2 cellular contexts compared by ENCODE assay signal in the genomic region with DNA sequence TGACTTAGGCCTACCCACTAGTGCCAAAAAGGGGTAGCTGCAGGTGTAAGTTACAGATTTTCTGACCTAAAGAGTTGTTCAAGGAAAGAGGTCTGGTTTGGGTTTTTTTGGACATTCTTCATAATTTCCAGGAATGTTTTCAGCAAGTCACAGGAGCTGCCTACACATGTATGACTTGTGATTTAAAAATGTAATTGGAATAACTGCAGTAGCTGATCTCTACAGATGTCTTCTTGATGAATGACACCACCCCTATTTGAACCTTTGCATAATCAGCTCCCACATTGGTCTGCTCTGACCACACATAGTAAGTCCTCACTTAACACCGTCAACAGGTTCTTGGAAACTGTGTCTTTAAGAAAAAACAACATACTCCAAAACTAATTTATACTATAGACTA.
A peak's percentile ranks its signal among the peaks of the same experiment; 100 is the strongest.
TF ChIP-seq lines count a peak whose summit lies in the region.

No MANE protein-coding gene starts in this region.

TF ChIP-seq in HepG2, 621 proteins besides CTCF, POLR2A, EP300 and RAD21 (continues in another document):
- TF ChIP-seq, protein P1, sequence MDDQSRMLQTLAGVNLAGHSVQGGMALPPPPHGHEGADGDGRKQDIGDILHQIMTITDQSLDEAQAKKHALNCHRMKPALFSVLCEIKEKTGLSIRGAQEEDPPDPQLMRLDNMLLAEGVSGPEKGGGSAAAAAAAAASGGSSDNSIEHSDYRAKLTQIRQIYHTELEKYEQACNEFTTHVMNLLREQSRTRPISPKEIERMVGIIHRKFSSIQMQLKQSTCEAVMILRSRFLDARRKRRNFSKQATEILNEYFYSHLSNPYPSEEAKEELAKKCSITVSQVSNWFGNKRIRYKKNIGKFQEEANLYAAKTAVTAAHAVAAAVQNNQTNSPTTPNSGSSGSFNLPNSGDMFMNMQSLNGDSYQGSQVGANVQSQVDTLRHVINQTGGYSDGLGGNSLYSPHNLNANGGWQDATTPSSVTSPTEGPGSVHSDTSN (CRISPR knock-in tag; IDR thresholded peaks at IDR 0.05; ENCODE audit: borderline replicate concordance): no peak
- TF ChIP-seq, protein P2, sequence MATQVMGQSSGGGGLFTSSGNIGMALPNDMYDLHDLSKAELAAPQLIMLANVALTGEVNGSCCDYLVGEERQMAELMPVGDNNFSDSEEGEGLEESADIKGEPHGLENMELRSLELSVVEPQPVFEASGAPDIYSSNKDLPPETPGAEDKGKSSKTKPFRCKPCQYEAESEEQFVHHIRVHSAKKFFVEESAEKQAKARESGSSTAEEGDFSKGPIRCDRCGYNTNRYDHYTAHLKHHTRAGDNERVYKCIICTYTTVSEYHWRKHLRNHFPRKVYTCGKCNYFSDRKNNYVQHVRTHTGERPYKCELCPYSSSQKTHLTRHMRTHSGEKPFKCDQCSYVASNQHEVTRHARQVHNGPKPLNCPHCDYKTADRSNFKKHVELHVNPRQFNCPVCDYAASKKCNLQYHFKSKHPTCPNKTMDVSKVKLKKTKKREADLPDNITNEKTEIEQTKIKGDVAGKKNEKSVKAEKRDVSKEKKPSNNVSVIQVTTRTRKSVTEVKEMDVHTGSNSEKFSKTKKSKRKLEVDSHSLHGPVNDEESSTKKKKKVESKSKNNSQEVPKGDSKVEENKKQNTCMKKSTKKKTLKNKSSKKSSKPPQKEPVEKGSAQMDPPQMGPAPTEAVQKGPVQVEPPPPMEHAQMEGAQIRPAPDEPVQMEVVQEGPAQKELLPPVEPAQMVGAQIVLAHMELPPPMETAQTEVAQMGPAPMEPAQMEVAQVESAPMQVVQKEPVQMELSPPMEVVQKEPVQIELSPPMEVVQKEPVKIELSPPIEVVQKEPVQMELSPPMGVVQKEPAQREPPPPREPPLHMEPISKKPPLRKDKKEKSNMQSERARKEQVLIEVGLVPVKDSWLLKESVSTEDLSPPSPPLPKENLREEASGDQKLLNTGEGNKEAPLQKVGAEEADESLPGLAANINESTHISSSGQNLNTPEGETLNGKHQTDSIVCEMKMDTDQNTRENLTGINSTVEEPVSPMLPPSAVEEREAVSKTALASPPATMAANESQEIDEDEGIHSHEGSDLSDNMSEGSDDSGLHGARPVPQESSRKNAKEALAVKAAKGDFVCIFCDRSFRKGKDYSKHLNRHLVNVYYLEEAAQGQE (IDR thresholded peaks at IDR 0.05; ENCODE audit: borderline replicate concordance in 1 of 2, low read depth in 1 of 2, low read length in 2 of 2): no peak
- TF ChIP-seq DPF2 (CRISPR knock-in tag; IDR thresholded peaks at IDR 0.05; ENCODE audit: borderline replicate concordance, low read depth) (no peak), ZNF549 (CRISPR knock-in tag; IDR thresholded peaks at IDR 0.05) (no peak), HHEX (CRISPR knock-in tag; IDR thresholded peaks at IDR 0.05) (no peak), ZFY (CRISPR knock-in tag; IDR thresholded peaks at IDR 0.05) (no peak), ZNF577 (CRISPR knock-in tag; IDR thresholded peaks at IDR 0.05; ENCODE audit: borderline replicate concordance, low read depth) (no peak)
- TF ChIP-seq, protein P3, sequence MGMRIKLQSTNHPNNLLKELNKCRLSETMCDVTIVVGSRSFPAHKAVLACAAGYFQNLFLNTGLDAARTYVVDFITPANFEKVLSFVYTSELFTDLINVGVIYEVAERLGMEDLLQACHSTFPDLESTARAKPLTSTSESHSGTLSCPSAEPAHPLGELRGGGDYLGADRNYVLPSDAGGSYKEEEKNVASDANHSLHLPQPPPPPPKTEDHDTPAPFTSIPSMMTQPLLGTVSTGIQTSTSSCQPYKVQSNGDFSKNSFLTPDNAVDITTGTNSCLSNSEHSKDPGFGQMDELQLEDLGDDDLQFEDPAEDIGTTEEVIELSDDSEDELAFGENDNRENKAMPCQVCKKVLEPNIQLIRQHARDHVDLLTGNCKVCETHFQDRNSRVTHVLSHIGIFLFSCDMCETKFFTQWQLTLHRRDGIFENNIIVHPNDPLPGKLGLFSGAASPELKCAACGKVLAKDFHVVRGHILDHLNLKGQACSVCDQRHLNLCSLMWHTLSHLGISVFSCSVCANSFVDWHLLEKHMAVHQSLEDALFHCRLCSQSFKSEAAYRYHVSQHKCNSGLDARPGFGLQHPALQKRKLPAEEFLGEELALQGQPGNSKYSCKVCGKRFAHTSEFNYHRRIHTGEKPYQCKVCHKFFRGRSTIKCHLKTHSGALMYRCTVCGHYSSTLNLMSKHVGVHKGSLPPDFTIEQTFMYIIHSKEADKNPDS (CRISPR knock-in tag; IDR thresholded peaks at IDR 0.05): no peak
- TF ChIP-seq, protein P4, sequence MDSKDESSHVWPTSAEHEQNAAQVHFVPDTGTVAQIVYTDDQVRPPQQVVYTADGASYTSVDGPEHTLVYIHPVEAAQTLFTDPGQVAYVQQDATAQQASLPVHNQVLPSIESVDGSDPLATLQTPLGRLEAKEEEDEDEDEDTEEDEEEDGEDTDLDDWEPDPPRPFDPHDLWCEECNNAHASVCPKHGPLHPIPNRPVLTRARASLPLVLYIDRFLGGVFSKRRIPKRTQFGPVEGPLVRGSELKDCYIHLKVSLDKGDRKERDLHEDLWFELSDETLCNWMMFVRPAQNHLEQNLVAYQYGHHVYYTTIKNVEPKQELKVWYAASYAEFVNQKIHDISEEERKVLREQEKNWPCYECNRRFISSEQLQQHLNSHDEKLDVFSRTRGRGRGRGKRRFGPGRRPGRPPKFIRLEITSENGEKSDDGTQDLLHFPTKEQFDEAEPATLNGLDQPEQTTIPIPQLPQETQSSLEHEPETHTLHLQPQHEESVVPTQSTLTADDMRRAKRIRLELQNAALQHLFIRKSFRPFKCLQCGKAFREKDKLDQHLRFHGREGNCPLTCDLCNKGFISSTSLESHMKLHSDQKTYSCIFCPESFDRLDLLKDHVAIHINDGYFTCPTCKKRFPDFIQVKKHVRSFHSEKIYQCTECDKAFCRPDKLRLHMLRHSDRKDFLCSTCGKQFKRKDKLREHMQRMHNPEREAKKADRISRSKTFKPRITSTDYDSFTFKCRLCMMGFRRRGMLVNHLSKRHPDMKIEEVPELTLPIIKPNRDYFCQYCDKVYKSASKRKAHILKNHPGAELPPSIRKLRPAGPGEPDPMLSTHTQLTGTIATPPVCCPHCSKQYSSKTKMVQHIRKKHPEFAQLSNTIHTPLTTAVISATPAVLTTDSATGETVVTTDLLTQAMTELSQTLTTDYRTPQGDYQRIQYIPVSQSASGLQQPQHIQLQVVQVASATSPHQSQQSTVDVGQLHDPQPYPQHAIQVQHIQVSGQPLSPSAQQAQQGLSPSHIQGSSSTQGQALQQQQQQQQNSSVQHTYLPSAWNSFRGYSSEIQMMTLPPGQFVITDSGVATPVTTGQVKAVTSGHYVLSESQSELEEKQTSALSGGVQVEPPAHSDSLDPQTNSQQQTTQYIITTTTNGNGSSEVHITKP (CRISPR knock-in tag; IDR thresholded peaks at IDR 0.05; ENCODE audit: low read depth): peak; percentile 84
- TF ChIP-seq, protein P5, sequence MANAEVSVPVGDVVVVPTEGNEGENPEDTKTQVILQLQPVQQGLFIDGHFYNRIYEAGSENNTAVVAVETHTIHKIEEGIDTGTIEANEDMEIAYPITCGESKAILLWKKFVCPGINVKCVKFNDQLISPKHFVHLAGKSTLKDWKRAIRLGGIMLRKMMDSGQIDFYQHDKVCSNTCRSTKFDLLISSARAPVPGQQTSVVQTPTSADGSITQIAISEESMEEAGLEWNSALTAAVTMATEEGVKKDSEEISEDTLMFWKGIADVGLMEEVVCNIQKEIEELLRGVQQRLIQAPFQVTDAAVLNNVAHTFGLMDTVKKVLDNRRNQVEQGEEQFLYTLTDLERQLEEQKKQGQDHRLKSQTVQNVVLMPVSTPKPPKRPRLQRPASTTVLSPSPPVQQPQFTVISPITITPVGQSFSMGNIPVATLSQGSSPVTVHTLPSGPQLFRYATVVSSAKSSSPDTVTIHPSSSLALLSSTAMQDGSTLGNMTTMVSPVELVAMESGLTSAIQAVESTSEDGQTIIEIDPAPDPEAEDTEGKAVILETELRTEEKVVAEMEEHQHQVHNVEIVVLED (CRISPR knock-in tag; IDR thresholded peaks at IDR 0.05; ENCODE audit: borderline replicate concordance): no peak

TF ChIP-seq in WTC11, 78 proteins besides CTCF, POLR2A, EP300 and RAD21 (continued from another document):
- TF ChIP-seq, protein P6, sequence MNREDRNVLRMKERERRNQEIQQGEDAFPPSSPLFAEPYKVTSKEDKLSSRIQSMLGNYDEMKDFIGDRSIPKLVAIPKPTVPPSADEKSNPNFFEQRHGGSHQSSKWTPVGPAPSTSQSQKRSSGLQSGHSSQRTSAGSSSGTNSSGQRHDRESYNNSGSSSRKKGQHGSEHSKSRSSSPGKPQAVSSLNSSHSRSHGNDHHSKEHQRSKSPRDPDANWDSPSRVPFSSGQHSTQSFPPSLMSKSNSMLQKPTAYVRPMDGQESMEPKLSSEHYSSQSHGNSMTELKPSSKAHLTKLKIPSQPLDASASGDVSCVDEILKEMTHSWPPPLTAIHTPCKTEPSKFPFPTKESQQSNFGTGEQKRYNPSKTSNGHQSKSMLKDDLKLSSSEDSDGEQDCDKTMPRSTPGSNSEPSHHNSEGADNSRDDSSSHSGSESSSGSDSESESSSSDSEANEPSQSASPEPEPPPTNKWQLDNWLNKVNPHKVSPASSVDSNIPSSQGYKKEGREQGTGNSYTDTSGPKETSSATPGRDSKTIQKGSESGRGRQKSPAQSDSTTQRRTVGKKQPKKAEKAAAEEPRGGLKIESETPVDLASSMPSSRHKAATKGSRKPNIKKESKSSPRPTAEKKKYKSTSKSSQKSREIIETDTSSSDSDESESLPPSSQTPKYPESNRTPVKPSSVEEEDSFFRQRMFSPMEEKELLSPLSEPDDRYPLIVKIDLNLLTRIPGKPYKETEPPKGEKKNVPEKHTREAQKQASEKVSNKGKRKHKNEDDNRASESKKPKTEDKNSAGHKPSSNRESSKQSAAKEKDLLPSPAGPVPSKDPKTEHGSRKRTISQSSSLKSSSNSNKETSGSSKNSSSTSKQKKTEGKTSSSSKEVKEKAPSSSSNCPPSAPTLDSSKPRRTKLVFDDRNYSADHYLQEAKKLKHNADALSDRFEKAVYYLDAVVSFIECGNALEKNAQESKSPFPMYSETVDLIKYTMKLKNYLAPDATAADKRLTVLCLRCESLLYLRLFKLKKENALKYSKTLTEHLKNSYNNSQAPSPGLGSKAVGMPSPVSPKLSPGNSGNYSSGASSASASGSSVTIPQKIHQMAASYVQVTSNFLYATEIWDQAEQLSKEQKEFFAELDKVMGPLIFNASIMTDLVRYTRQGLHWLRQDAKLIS (CRISPR knock-in tag; IDR thresholded peaks at IDR 0.05; ENCODE audit: borderline replicate concordance): no peak
- TF ChIP-seq NFATC4 (CRISPR knock-in tag; IDR thresholded peaks at IDR 0.05) (no peak), PRRX2 (CRISPR knock-in tag; IDR thresholded peaks at IDR 0.05) (no peak), TCF7 (CRISPR knock-in tag; IDR thresholded peaks at IDR 0.05; ENCODE audit: low read depth) (no peak), RORB (CRISPR knock-in tag; IDR thresholded peaks at IDR 0.05) (no peak), ZNF671 (CRISPR knock-in tag; IDR thresholded peaks at IDR 0.05) (no peak), ZNF219 (CRISPR knock-in tag; IDR thresholded peaks at IDR 0.05; ENCODE audit: borderline replicate concordance) (no peak)
- TF ChIP-seq, protein P7, sequence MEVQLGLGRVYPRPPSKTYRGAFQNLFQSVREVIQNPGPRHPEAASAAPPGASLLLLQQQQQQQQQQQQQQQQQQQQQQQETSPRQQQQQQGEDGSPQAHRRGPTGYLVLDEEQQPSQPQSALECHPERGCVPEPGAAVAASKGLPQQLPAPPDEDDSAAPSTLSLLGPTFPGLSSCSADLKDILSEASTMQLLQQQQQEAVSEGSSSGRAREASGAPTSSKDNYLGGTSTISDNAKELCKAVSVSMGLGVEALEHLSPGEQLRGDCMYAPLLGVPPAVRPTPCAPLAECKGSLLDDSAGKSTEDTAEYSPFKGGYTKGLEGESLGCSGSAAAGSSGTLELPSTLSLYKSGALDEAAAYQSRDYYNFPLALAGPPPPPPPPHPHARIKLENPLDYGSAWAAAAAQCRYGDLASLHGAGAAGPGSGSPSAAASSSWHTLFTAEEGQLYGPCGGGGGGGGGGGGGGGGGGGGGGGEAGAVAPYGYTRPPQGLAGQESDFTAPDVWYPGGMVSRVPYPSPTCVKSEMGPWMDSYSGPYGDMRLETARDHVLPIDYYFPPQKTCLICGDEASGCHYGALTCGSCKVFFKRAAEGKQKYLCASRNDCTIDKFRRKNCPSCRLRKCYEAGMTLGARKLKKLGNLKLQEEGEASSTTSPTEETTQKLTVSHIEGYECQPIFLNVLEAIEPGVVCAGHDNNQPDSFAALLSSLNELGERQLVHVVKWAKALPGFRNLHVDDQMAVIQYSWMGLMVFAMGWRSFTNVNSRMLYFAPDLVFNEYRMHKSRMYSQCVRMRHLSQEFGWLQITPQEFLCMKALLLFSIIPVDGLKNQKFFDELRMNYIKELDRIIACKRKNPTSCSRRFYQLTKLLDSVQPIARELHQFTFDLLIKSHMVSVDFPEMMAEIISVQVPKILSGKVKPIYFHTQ (CRISPR knock-in tag; IDR thresholded peaks at IDR 0.05): no peak
- TF ChIP-seq, protein P8, sequence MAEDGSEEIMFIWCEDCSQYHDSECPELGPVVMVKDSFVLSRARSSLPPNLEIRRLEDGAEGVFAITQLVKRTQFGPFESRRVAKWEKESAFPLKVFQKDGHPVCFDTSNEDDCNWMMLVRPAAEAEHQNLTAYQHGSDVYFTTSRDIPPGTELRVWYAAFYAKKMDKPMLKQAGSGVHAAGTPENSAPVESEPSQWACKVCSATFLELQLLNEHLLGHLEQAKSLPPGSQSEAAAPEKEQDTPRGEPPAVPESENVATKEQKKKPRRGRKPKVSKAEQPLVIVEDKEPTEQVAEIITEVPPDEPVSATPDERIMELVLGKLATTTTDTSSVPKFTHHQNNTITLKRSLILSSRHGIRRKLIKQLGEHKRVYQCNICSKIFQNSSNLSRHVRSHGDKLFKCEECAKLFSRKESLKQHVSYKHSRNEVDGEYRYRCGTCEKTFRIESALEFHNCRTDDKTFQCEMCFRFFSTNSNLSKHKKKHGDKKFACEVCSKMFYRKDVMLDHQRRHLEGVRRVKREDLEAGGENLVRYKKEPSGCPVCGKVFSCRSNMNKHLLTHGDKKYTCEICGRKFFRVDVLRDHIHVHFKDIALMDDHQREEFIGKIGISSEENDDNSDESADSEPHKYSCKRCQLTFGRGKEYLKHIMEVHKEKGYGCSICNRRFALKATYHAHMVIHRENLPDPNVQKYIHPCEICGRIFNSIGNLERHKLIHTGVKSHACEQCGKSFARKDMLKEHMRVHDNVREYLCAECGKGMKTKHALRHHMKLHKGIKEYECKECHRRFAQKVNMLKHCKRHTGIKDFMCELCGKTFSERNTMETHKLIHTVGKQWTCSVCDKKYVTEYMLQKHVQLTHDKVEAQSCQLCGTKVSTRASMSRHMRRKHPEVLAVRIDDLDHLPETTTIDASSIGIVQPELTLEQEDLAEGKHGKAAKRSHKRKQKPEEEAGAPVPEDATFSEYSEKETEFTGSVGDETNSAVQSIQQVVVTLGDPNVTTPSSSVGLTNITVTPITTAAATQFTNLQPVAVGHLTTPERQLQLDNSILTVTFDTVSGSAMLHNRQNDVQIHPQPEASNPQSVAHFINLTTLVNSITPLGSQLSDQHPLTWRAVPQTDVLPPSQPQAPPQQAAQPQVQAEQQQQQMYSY (CRISPR knock-in tag; IDR thresholded peaks at IDR 0.05): no peak
- TF ChIP-seq, protein P9, sequence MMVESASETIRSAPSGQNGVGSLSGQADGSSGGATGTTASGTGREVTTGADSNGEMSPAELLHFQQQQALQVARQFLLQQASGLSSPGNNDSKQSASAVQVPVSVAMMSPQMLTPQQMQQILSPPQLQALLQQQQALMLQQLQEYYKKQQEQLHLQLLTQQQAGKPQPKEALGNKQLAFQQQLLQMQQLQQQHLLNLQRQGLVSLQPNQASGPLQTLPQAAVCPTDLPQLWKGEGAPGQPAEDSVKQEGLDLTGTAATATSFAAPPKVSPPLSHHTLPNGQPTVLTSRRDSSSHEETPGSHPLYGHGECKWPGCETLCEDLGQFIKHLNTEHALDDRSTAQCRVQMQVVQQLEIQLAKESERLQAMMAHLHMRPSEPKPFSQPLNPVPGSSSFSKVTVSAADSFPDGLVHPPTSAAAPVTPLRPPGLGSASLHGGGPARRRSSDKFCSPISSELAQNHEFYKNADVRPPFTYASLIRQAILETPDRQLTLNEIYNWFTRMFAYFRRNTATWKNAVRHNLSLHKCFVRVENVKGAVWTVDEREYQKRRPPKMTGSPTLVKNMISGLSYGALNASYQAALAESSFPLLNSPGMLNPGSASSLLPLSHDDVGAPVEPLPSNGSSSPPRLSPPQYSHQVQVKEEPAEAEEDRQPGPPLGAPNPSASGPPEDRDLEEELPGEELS (CRISPR knock-in tag; IDR thresholded peaks at IDR 0.05): no peak
